In the genomic region with DNA sequence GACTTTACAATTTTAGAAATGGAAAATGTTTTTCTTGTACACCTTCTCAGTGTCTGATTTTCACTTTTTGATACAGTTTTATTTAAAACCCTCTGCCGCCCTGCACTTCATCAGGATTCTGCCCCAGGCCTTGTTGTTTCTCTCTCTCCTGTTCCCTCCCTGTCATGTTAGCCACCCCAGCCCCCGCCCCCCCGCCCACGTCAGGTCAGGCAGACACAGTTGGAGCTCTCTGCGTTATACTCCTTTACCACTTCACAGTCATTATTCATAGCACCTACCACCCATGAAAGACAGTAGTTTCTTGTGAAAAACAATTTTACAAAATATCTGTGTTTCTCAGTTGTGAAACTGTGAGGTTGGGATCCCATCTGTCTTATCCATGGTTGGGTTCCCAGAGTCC, we compare ENCODE assay signal across 1 cellular context.
TF ChIP-seq lines count a peak whose summit lies in the region.

No MANE protein-coding gene starts in this region.

TF ChIP-seq in GM23338, 12 proteins besides CTCF, POLR2A, EP300 and RAD21 (continued from another document):
- no peak for TF ChIP-seq ZNF462 (CRISPR knock-in tag; IDR thresholded peaks at IDR 0.05)
- no peak for TF ChIP-seq POLR2AphosphoS5 (IDR thresholded peaks at IDR 0.05; ENCODE audit: low read depth)
- no peak for TF ChIP-seq EZH2phosphoT487 (IDR thresholded peaks at IDR 0.05; ENCODE audit: unreplicated experiment)
- TF ChIP-seq ZNF114 (CRISPR knock-in tag; IDR thresholded peaks at IDR 0.05): no peak
- no peak for TF ChIP-seq EZH2 (IDR thresholded peaks at IDR 0.05; ENCODE audit: low read depth, unreplicated experiment)
- TF ChIP-seq NANOG (IDR thresholded peaks at IDR 0.05; ENCODE audit: borderline replicate concordance): no peak
- no peak for TF ChIP-seq STAT1 (IDR thresholded peaks at IDR 0.05; ENCODE audit: unreplicated experiment)
- no peak for TF ChIP-seq ZNF331 (CRISPR knock-in tag; IDR thresholded peaks at IDR 0.05; ENCODE audit: low read depth)
